20 cellular contexts compared by ENCODE assay signal in genomic region chr6:108380876-108381275, GRCh38.
"Had no signal": no experiment of that assay in that cellular context is flagged by ENCODE, and none has a peak within 500 bp of the region (broad histone marks: within the 10 kb centered on the region; RNA-seq: fewer than 3 reads in every experiment).

No MANE protein-coding gene starts in this region.

- H3K9me3 ChIP-seq: MG63, SJSA1 had no signal

- FAIRE-seq: RCC 7860 had no signal

- H3K27ac ChIP-seq: SJSA1, SK-N-MC had no signal

- H3K27me3 ChIP-seq: MG63, SJSA1 had no signal

- H3K4me1 ChIP-seq: SJSA1 had no signal

- H3K36me3 ChIP-seq: MG63, SJSA1 had no signal

- DNase-seq: Karpas-422, KG1, MG63, NCI-H1092, NCI-H1105 treated with DMSO at 0.1 percent for 48 hours, NCI-H1417 treated with DMSO at 0.1 percent for 48 hours, NCI-H146, NCI-H1694 treated with DMSO at 0.1 percent for 48 hours, NCI-H1930, NCI-H2081 treated with DMSO at 0.1 percent for 48 hours, NCI-H226, NCI-H510A, NCI-H526 treated with DMSO at 0.1 percent for 48 hours, NCI-H748 treated with DMSO at 0.1 percent for 48 hours, Right ventricle myocardium superior, RPMI8226, SIG-M5 had no signal

- H3K4me3 ChIP-seq: MG63, SJSA1, SK-N-MC had no signal
